18 cellular contexts compared by ENCODE assay signal in genomic region chr1:5758859-5759578, GRCh38.
DNase-seq lines count a peak whose midpoint lies in the region; ATAC-seq, FAIRE-seq and TF ChIP-seq lines count a peak whose summit lies in the region.
"Had no signal": no experiment of that assay in that cellular context is flagged by ENCODE, and none has a peak within 500 bp of the region (broad histone marks: within the 10 kb centered on the region; RNA-seq: fewer than 3 reads in every experiment).

No MANE protein-coding gene starts in this region.

- intact Hi-C loops in dorsolateral prefrontal cortex (cut with DNase I) (no loop called here), posterior vena cava (cut with DNase I) (no loop called here)

- peaks cover 39% of the 10 kb centered on the region for H3K9me3 Mint-ChIP-seq in HFFc6

- TF ChIP-seq CTCF in dorsolateral prefrontal cortex (IDR thresholded peaks at IDR 0.05 in 54 of 56, conservative IDR thresholded peaks at IDR 0.05 in 2 of 56; ENCODE audit: low read depth in 1 of 56, partially characterized antibody in 56 of 56) (no peak), HFFc6 (IDR thresholded peaks at IDR 0.05) (no peak), D721Med (IDR thresholded peaks at IDR 0.05; ENCODE audit: insufficient read depth, missing control alignments) (no peak)

- no peaks in the 10 kb centered on the region for H3K36me3 Mint-ChIP-seq in HFFc6 (ENCODE audit: low read depth)
- H3K36me3 Mint-ChIP-seq: CD4-positive, CD25-positive, alpha-beta regulatory T cell had no signal

- peak overlapping the region; percentile 75 for H3K4me2 ChIP-seq in BLaER1
- peak overlapping the region; percentile 3 to 82 (median 69); a peak in 20 of 22 replicates for H3K4me2 ChIP-seq in BLaER1 treated with 17β-estradiol and CSF1 and Interleukin-3, amounts not matched to agents 10 nM and 100 nM
- H3K4me2 ChIP-seq: A549 had no signal

- H3K27me3 ChIP-seq in BLaER1: no peaks in the 10 kb centered on the region
- peaks cover 0 to under 1% (median 0%) of the 10 kb centered on the region in 11 experiments; a peak in 1 of 22 replicates for H3K27me3 ChIP-seq in BLaER1 treated with 17β-estradiol and CSF1 and Interleukin-3, amounts not matched to agents 10 nM and 100 nM
- no peaks in the 10 kb centered on the region for H3K27me3 ChIP-seq in dorsolateral prefrontal cortex

- no peak overlapping the region for H3K27ac Mint-ChIP-seq in HFFc6

- no peak for ATAC-seq in HG02840 (IDR thresholded peaks at IDR 0.05; ENCODE audit: low FRiP score, unreplicated experiment)
- ATAC-seq: A549 had no signal

- no peak overlapping the region for H3K4me3 ChIP-seq in BLaER1
- no peak overlapping the region for H3K4me3 ChIP-seq in BLaER1 treated with 17β-estradiol and CSF1 and Interleukin-3, amounts not matched to agents 10 nM and 100 nM
- H3K4me3 ChIP-seq in dorsolateral prefrontal cortex: no peak overlapping the region
- H3K4me3 ChIP-seq: A549, K562 had no signal

- no peak for FAIRE-seq in D721Med (lab: Jason Lieb, UNC)
- FAIRE-seq: A549, G401.6, GM12891, K562 had no signal

- no peaks in the 10 kb centered on the region for H3K4me1 Mint-ChIP-seq in HFFc6 (ENCODE audit: low read depth)
- H3K4me1 Mint-ChIP-seq: CD4-positive, CD25-positive, alpha-beta regulatory T cell had no signal

- DNase-seq in dorsolateral prefrontal cortex: peak in 2 of 10 donors; percentile 2 to 22
- peak; percentile 58 for DNase-seq in posterior vena cava (ENCODE audit: low spot score)
- DNase-seq in HFFc6: no peak
- DNase-seq in D721Med (ENCODE audit: insufficient read length, low spot score): no peak
- no peak for DNase-seq in pons (ENCODE audit: low spot score)
- DNase-seq: CD4-positive, CD25-positive, alpha-beta regulatory T cell; DMS79 treated with DMSO at 0.1 percent for 48 hours; EL; GOT3; HCEC 1CT had no signal

- peaks cover 4% of the 10 kb centered on the region for H3K27me3 Mint-ChIP-seq in HFFc6 (ENCODE audit: insufficient read depth)

- peaks cover 36% of the 10 kb centered on the region for H3K4me1 ChIP-seq in BLaER1
- H3K4me1 ChIP-seq in BLaER1 treated with 17β-estradiol and CSF1 and Interleukin-3, amounts not matched to agents 10 nM and 100 nM: peaks cover 5 to 35% (median 24%) of the 10 kb centered on the region in 10 experiments; a peak in 17 of 20 replicates
- H3K4me1 ChIP-seq: A549 had no signal

- no peak overlapping the region for H3K4me3 Mint-ChIP-seq in HFFc6
- H3K4me3 Mint-ChIP-seq: CD4-positive, CD25-positive, alpha-beta regulatory T cell had no signal

- H3K9me3 ChIP-seq in BLaER1: peaks cover 44% of the 10 kb centered on the region
- peaks cover 38 to 47% (median 44%) of the 10 kb centered on the region in 11 experiments for H3K9me3 ChIP-seq in BLaER1 treated with 17β-estradiol and CSF1 and Interleukin-3, amounts not matched to agents 10 nM and 100 nM (replicated peaks in 1 of 11)
- H3K9me3 ChIP-seq: A549 had no signal

- H3K27ac ChIP-seq in BLaER1 (peak overlapping the region; percentile 52), dorsolateral prefrontal cortex (peak overlapping the region in 33 of 59 donors; percentile 17 to 85 (median 66))
- peak overlapping the region in 1 of 11 experiments; percentile 19; a peak in 1 of 22 replicates for H3K27ac ChIP-seq in BLaER1 treated with 17β-estradiol and CSF1 and Interleukin-3, amounts not matched to agents 10 nM and 100 nM
- H3K27ac ChIP-seq: A549, HL-60 had no signal

- H3K9ac ChIP-seq in BLaER1: no peak overlapping the region
- H3K9ac ChIP-seq in BLaER1 treated with 17β-estradiol and CSF1 and Interleukin-3, amounts not matched to agents 10 nM and 100 nM: peak overlapping the region in 2 of 11 experiments; percentile 33; a peak in 3 of 22 replicates

- no peaks in the 10 kb centered on the region for H3K36me3 ChIP-seq in BLaER1
- peaks cover 0 to 4% (median 0%) of the 10 kb centered on the region in 11 experiments; a peak in 3 of 22 replicates for H3K36me3 ChIP-seq in BLaER1 treated with 17β-estradiol and CSF1 and Interleukin-3, amounts not matched to agents 10 nM and 100 nM

- H4K20me1 ChIP-seq in BLaER1: no peaks in the 10 kb centered on the region
- no peaks in the 10 kb centered on the region for H4K20me1 ChIP-seq in BLaER1 treated with 17β-estradiol and CSF1 and Interleukin-3, amounts not matched to agents 10 nM and 100 nM
